27 cellular contexts compared by ENCODE assay signal in genomic region chr5:76704131-76704663, GRCh38.
"Had no signal": no experiment of that assay in that cellular context is flagged by ENCODE, and none has a peak within 500 bp of the region (broad histone marks: within the 10 kb centered on the region; RNA-seq: fewer than 3 reads in every experiment).

No MANE protein-coding gene starts in this region.

- H3K27ac Mint-ChIP-seq: activated CD8-positive, alpha-beta T cell treated with anti-CD3 and anti-CD28 coated beads, Interleukin-2, amount 10 ng/mL, durations not matched to agents 7 days and 5 days; activated naive CD8-positive, alpha-beta T cell treated with anti-CD3 and anti-CD28 coated beads, Interleukin-2, amount 10 ng/mL, durations not matched to agents 7 days and 5 days; T-helper 1 cell treated with Interleukin-12 subunit alpha and Interleukin-12 subunit beta and Interleukin-4 antibody, amounts not matched to agents 30 μg/mL and 1 μg/mL, for 36 hours had no signal

- H3K27ac ChIP-seq: adrenal gland, Peyer's patch, RWPE1, SJSA1 had no signal

- H3K4me1 Mint-ChIP-seq: activated naive CD8-positive, alpha-beta T cell treated with anti-CD3 and anti-CD28 coated beads, Interleukin-2, amount 10 ng/mL, durations not matched to agents 7 days and 5 days had no signal

- H3K27me3 Mint-ChIP-seq: activated naive CD8-positive, alpha-beta T cell treated with anti-CD3 and anti-CD28 coated beads, Interleukin-2, amount 10 ng/mL, durations not matched to agents 7 days and 5 days had no signal

- H3K4me3 ChIP-seq: adrenal gland, Peyer's patch, SJSA1 had no signal

- H3K4me1 ChIP-seq: adrenal gland, Peyer's patch had no signal

- H3K36me3 ChIP-seq: adrenal gland, SJSA1 had no signal

- H3K27me3 ChIP-seq: adrenal gland, Peyer's patch, SJSA1 had no signal

- H3K4me3 Mint-ChIP-seq: activated CD8-positive, alpha-beta T cell treated with anti-CD3 and anti-CD28 coated beads, Interleukin-2, amount 10 ng/mL, durations not matched to agents 7 days and 5 days; activated naive CD8-positive, alpha-beta T cell treated with anti-CD3 and anti-CD28 coated beads, Interleukin-2, amount 10 ng/mL, durations not matched to agents 7 days and 5 days; T-helper 1 cell treated with Interleukin-12 subunit alpha and Interleukin-12 subunit beta and Interleukin-4 antibody, amounts not matched to agents 30 μg/mL and 1 μg/mL, for 36 hours had no signal

- H3K9me3 ChIP-seq: adrenal gland, Peyer's patch, SJSA1 had no signal

- FAIRE-seq: bronchial epithelial cell had no signal

- ATAC-seq: activated CD4-positive, CD25-positive, alpha-beta regulatory T cell treated with anti-CD3 and anti-CD28 coated beads, Interleukin-2, amount 50 U/mL, for 24 hours; activated CD8-positive, alpha-beta T cell treated with anti-CD3 and anti-CD28 coated beads, Interleukin-2, amount 10 ng/mL, durations not matched to agents 7 days and 5 days had no signal

- DNase-seq: activated CD4-positive, alpha-beta T cell treated with anti-CD3 and anti-CD28 coated beads for 4 hours; activated CD4-positive, alpha-beta T cell treated with anti-CD3 and anti-CD28 coated beads, Interleukin-2, amount 50 U/mL, for 4 hours; activated CD8-positive, alpha-beta memory T cell treated with anti-CD3 and anti-CD28 coated beads, Interleukin-2, amount 50 U/mL, for 48 hours; activated CD8-positive, alpha-beta T cell treated with anti-CD3 and anti-CD28 coated beads, Interleukin-2, amount 10 ng/mL, durations not matched to agents 7 days and 5 days; activated naive CD4-positive, alpha-beta T cell treated with anti-CD3 and anti-CD28 coated beads, Interleukin-2, amount 50 U/mL, for 16 hours; activated naive CD8-positive, alpha-beta T cell treated with anti-CD3 and anti-CD28 coated beads, Interleukin-2, amount 10 ng/mL, durations not matched to agents 7 days and 5 days; activated T-cell treated with anti-CD3 and anti-CD28 coated beads, Interleukin-2, amount 50 U/mL, for 1 hour; anterior cingulate cortex; central memory CD4-positive, alpha-beta T cell; MM.1S; NCI-H1105; NCI-H1436; NCI-H1694 treated with DMSO at 0.1 percent for 48 hours; NCI-H2029 treated with DMSO at 0.1 percent for 48 hours; NCI-H345; NCI-H510A; NCI-H526 treated with DMSO at 0.1 percent for 48 hours; OCI-M1; Peyer's patch; SHP77; SW 1271 had no signal

- H3K9me3 Mint-ChIP-seq: activated naive CD8-positive, alpha-beta T cell treated with anti-CD3 and anti-CD28 coated beads, Interleukin-2, amount 10 ng/mL, durations not matched to agents 7 days and 5 days; T-helper 1 cell treated with Interleukin-12 subunit alpha and Interleukin-12 subunit beta and Interleukin-4 antibody, amounts not matched to agents 30 μg/mL and 1 μg/mL, for 36 hours had no signal
